In genomic region chr15:28123408-28124023, GRCh38 we compare ENCODE assay signal across 8 cellular contexts. TPM values are rescaled to one million over a fixed set of nuclear protein-coding genes. Genes with fewer than 3 reads are reported as not detected.
DNase-seq lines count a peak whose midpoint lies in the region; ATAC-seq and TF ChIP-seq lines count a peak whose summit lies in the region.

No MANE protein-coding gene starts in this region.

- ATAC-seq in HG02852 (IDR thresholded peaks at IDR 0.05; ENCODE audit: unreplicated experiment): peak; percentile 64

- peaks cover 7% of the 10 kb centered on the region for H3K27me3 Mint-ChIP-seq in endothelial cell (ENCODE audit: unreplicated experiment)

- DNase-seq in Daoy (ENCODE audit: low read depth) (peak; percentile 58), NCI-H460 (ENCODE audit: extremely low read depth, low read depth) (peak; percentile 71), endothelial cell (ENCODE audit: low spot score) (peak; percentile 84), lung microvascular endothelial cell (ENCODE audit: low read depth in 2 of 2) (peak; percentile 78 to 87), stromal cell of bone marrow (ENCODE audit: low read depth) (peak; percentile 38), GDM1 (lab: John Stamatoyannopoulos, UW) (no peak)
- DNase-seq in activated CD4-positive, alpha-beta T cell treated with anti-CD3 and anti-CD28 coated beads, Interleukin-2, amount 50 U/mL, for 1 hour: peak; percentile 38

- no peak overlapping the region for H3K27ac Mint-ChIP-seq in endothelial cell (ENCODE audit: unreplicated experiment)

- peak; percentile 44 for TF ChIP-seq CTCF in endothelial cell (IDR thresholded peaks at IDR 0.05; ENCODE audit: unreplicated experiment)

- peak overlapping the region; percentile 38 for H3K4me3 Mint-ChIP-seq in endothelial cell (ENCODE audit: unreplicated experiment)

- H3K4me1 Mint-ChIP-seq in endothelial cell (ENCODE audit: unreplicated experiment): no peaks in the 10 kb centered on the region

- H3K36me3 Mint-ChIP-seq in endothelial cell (ENCODE audit: low read depth, unreplicated experiment): peaks cover 41% of the 10 kb centered on the region

- H3K9me3 Mint-ChIP-seq in endothelial cell (ENCODE audit: unreplicated experiment): no peaks in the 10 kb centered on the region

RNA-seq across cellular contexts. Expression of gene OCA2, which starts 24.4 kb away (rescaled TPM):
- not detected in 2 replicates for total RNA-seq in Daoy (2014; rRNA removed; shearing (Covaris generic))
- total RNA-seq in NCI-H460 (2014; rRNA removed; shearing (Covaris generic)): 0.40 and 0.81 TPM in 2 replicates
- 0.10 and 0.55 TPM in 2 replicates for polyA plus RNA-seq in NCI-H460 (2014; cell fraction: nucleus; rRNA removed)
- not detected for total RNA-seq in endothelial cell (ENCODE audit: unreplicated experiment)
- not detected in 2 replicates for total RNA-seq in lung microvascular endothelial cell
